Comparison of ENCODE assay signal across 25 cellular contexts in the genomic region with DNA sequence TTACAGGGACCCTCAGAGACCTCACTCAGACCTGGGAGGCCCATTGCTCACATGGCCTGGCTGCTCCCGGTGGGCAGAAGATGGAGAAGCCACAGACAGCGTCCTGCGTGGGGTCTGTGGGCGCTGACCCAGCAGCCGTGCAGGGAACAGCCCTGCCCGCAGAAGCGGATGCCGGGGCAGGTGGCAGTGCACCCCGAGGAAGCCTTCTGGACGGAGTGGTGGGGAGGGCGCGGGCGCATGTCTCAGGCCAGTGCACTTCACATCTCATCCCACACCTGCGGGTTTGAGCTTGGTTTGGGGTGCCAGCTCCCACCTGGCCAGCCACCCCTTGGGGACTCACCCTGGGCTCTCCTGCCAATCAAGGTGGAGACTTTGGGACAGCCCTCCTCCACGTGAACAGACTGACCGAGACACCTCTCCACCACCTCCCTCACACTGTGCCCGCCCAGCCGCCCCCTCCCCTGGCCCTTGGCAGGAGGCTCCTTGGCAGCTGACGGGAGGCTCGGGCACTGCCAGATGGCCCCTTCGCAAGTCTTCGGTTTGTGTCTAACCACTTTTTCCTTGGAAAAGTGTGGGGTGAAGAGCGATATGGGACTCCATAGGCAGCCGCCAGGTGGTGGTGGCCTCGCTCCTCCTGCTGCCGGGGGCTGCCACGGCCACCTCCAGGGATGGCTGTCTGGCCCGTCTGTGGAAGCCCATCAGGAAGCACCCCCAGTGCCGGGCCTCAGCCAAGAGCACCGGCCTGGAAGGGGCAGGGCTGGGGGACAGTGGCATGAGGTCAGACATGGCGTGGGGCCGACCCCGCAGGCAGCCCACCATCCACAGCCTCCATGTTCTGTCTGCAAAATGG. TPM values are rescaled to one million over a fixed set of nuclear protein-coding genes. Genes with fewer than 3 reads are reported as not detected.
A peak's percentile ranks its signal among the peaks of the same experiment; 100 is the strongest.
DNase-seq lines count a peak whose midpoint lies in the region; ATAC-seq and TF ChIP-seq lines count a peak whose summit lies in the region.
"Had no signal": no experiment of that assay in that cellular context is flagged by ENCODE, and none has a peak within 500 bp of the region (broad histone marks: within the 10 kb centered on the region; RNA-seq: fewer than 3 reads in every experiment).

No MANE protein-coding gene starts in this region.

- H3K4me1 Mint-ChIP-seq in activated T-helper 17 cell treated with anti-CD3 and anti-CD28 coated beads, Interleukin-2, amount 50 U/mL, for 72 hours: no peaks in the 10 kb centered on the region

- peak overlapping the region in 6 of 11 experiments; percentile 24 to 65 (median 54); a peak in 7 of 22 replicates for H3K9ac ChIP-seq in BLaER1 treated with 17β-estradiol and CSF1 and Interleukin-3, amounts not matched to agents 10 nM and 100 nM
- H3K9ac ChIP-seq: GM23248 had no signal

- H4K20me1 ChIP-seq in BLaER1 treated with 17β-estradiol and CSF1 and Interleukin-3, amounts not matched to agents 10 nM and 100 nM: peaks cover 18 to 88% (median 48%) of the 10 kb centered on the region in 11 experiments; a peak in 18 of 22 replicates

- peaks cover under 1 to 97% (median 85%) of the 10 kb centered on the region in 10 experiments; a peak in 19 of 20 replicates for H3K4me1 ChIP-seq in BLaER1 treated with 17β-estradiol and CSF1 and Interleukin-3, amounts not matched to agents 10 nM and 100 nM
- H3K4me1 ChIP-seq in psoas muscle: no peaks in the 10 kb centered on the region
- H3K4me1 ChIP-seq: Caco-2, SJSA1 had no signal

- DNase-seq in H7 (peak; percentile 63), left lobe of liver (ENCODE audit: low spot score) (no peak), psoas muscle (no peak), DMS53 (lab: John Stamatoyannopoulos, UW) (no peak)
- DNase-seq: Caco-2; CD4-positive, alpha-beta memory T cell; DND-41; GM23248; H9; NCI-H1048; NCI-H1417 treated with DMSO at 0.1 percent for 48 hours; NCI-H1694 treated with DMSO at 0.1 percent for 48 hours; NCI-H2081; NCI-H345; NCI-H510A treated with DMSO at 0.1 percent for 48 hours; NCI-H82; NK-92 treated with Interleukin-12 subunit alpha and Interleukin-12 subunit beta, amount 100 ng/mL, for 24 hours; PC-9 had no signal

- ATAC-seq in activated T-helper 17 cell treated with anti-CD3 and anti-CD28 coated beads, Interleukin-2, amount 50 U/mL, for 72 hours (replicated peaks): peak; percentile 9
- ATAC-seq in left lobe of liver (peak; percentile 5), psoas muscle (no peak), HG03457 (IDR thresholded peaks at IDR 0.05; ENCODE audit: unreplicated experiment) (no peak)
- ATAC-seq: Right ventricle myocardium inferior had no signal

- H3K4me3 Mint-ChIP-seq in activated T-helper 17 cell treated with anti-CD3 and anti-CD28 coated beads, Interleukin-2, amount 50 U/mL, for 72 hours: no peak overlapping the region
- H3K4me3 Mint-ChIP-seq: CD4-positive, alpha-beta memory T cell; IgD-negative memory B cell had no signal

- no peaks in the 10 kb centered on the region for H3K9me3 Mint-ChIP-seq in activated T-helper 17 cell treated with anti-CD3 and anti-CD28 coated beads, Interleukin-2, amount 50 U/mL, for 72 hours
- H3K9me3 Mint-ChIP-seq: CD4-positive, alpha-beta memory T cell; H9; IgD-negative memory B cell had no signal

- no peak for TF ChIP-seq CTCF in psoas muscle (IDR thresholded peaks at IDR 0.05)

- peak overlapping the region in 1 of 11 experiments; percentile 48; a peak in 1 of 22 replicates for H3K27ac ChIP-seq in BLaER1 treated with 17β-estradiol and CSF1 and Interleukin-3, amounts not matched to agents 10 nM and 100 nM
- H3K27ac ChIP-seq in psoas muscle: no peak overlapping the region
- H3K27ac ChIP-seq: GM23248, PC-9, SJSA1 had no signal

- H3K27me3 Mint-ChIP-seq in activated T-helper 17 cell treated with anti-CD3 and anti-CD28 coated beads, Interleukin-2, amount 50 U/mL, for 72 hours: no peaks in the 10 kb centered on the region
- H3K27me3 Mint-ChIP-seq: CD4-positive, alpha-beta memory T cell; IgD-negative memory B cell had no signal

- peak overlapping the region in 9 of 11 experiments; percentile 39 to 100 (median 98); a peak in 17 of 22 replicates for H3K4me2 ChIP-seq in BLaER1 treated with 17β-estradiol and CSF1 and Interleukin-3, amounts not matched to agents 10 nM and 100 nM
- H3K4me2 ChIP-seq: PC-9 had no signal

- WGBS in psoas muscle, 3 donors: 78 to 82% (median 78%) methylated on average over 27 to 33 of the region's 33 CpGs

- peaks cover 0 to 14% (median 0%) of the 10 kb centered on the region in 11 experiments; a peak in 3 of 22 replicates for H3K27me3 ChIP-seq in BLaER1 treated with 17β-estradiol and CSF1 and Interleukin-3, amounts not matched to agents 10 nM and 100 nM
- H3K27me3 ChIP-seq in H7 (ENCODE audit: control insufficient read depth, insufficient read depth, low read length): peaks cover 9% of the 10 kb centered on the region
- no peaks in the 10 kb centered on the region for H3K27me3 ChIP-seq in psoas muscle (ENCODE audit: insufficient read depth in 3 of 3, low read length in 2 of 3)
- H3K27me3 ChIP-seq: SJSA1 had no signal

- peaks cover 0 to 34% (median 13%) of the 10 kb centered on the region in 11 experiments; a peak in 12 of 22 replicates for H3K36me3 ChIP-seq in BLaER1 treated with 17β-estradiol and CSF1 and Interleukin-3, amounts not matched to agents 10 nM and 100 nM
- H3K36me3 ChIP-seq in H7 (replicated peaks; ENCODE audit: control insufficient read depth, insufficient read depth, low read length) (no peaks in the 10 kb centered on the region), psoas muscle (ENCODE audit: insufficient read depth in 1 of 2, low read depth in 1 of 2) (peaks cover 0 to 22% of the 10 kb centered on the region in 2 donors)
- H3K36me3 ChIP-seq: SJSA1 had no signal

- H3K9me3 ChIP-seq in BLaER1 treated with 17β-estradiol and CSF1 and Interleukin-3, amounts not matched to agents 10 nM and 100 nM (replicated peaks in 1 of 11): no peaks in the 10 kb centered on the region
- no peaks in the 10 kb centered on the region for H3K9me3 ChIP-seq in psoas muscle
- H3K9me3 ChIP-seq: Caco-2, SJSA1 had no signal

- H3K4me3 ChIP-seq in BLaER1 treated with 17β-estradiol and CSF1 and Interleukin-3, amounts not matched to agents 10 nM and 100 nM: no peak overlapping the region; a peak in 1 of 20 replicates
- H3K4me3 ChIP-seq in H7 (ENCODE audit: insufficient read depth, low read depth, low read length): no peak overlapping the region
- H3K4me3 ChIP-seq in psoas muscle: no peak overlapping the region
- H3K4me3 ChIP-seq: GM23248, PC-9, SJSA1 had no signal

- H3K27ac Mint-ChIP-seq in activated T-helper 17 cell treated with anti-CD3 and anti-CD28 coated beads, Interleukin-2, amount 50 U/mL, for 72 hours: no peak overlapping the region
- H3K27ac Mint-ChIP-seq: H9 had no signal

- intact Hi-C loops in psoas muscle (cut with DNase I): no loop called here

- H3K36me3 Mint-ChIP-seq in activated T-helper 17 cell treated with anti-CD3 and anti-CD28 coated beads, Interleukin-2, amount 50 U/mL, for 72 hours (ENCODE audit: low read depth): no peaks in the 10 kb centered on the region

RNA-seq across cellular contexts. Expression of a gene that starts 58.9 kb away (rescaled TPM):
- not detected in 2 replicates for total RNA-seq in H7 (2014; rRNA removed; shearing (Covaris generic))
- total RNA-seq in activated T-helper 17 cell treated with anti-CD3 and anti-CD28 coated beads, Interleukin-2, amount 50 U/mL, for 72 hours: not detected
- total RNA-seq in left lobe of liver (9.2 TPM), psoas muscle (under 1 TPM in 1 of 4 donors, not detected in 3; 0.32 TPM)
- polyA plus RNA-seq in psoas muscle: under 1 TPM in 1 of 3 donors, not detected in 2; 0.13 TPM
- total RNA-seq: Caco-2; CD4-positive, alpha-beta memory T cell; GM23248; H9; PC-9; Right ventricle myocardium inferior; RPMI7951; SJSA1 had no signal
- polyA plus RNA-seq: CD4-positive, alpha-beta memory T cell; GM23248; IgD-negative memory B cell had no signal

Comparison
In these comparisons a context has a peak if more than half of its experiments do, and no peak if none do; other contexts are left out.
1. ATAC-seq: peak in activated T-helper 17 cell treated with anti-CD3 and anti-CD28 coated beads, Interleukin-2, amount 50 U/mL, for 72 hours (single experiment) and left lobe of liver (single experiment); none in psoas muscle (0 of 4) and HG03457 (single experiment).